Comparison of ENCODE assay signal across 1 cellular context in the genomic region with DNA sequence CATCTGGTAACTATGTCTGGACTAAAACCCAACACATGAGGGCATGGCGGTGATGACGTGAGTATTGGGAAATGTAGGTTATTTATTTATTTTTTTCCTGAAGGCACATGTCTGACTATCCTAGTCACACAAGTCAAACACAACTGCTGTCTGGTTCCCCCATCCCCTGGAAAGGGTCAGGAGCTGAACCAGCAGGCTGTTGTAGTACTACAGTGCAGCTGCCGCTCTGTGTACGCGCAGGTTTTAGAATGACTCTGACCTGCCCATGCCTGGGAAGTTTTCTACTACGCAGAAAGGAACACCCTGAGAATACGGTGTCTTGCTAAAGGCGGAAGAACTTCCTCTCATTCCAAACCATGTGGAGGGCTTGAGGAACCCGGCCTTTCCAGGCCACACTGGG.
TF ChIP-seq lines count a peak whose summit lies in the region.

No MANE protein-coding gene starts in this region.

TF ChIP-seq in HepG2, 621 proteins besides CTCF, POLR2A, EP300 and RAD21 (continued from another document):
- 0 out of 2 replicates have a peak, but pooled peaks have one; percentile 45 for TF ChIP-seq ZBTB25 (CRISPR knock-in tag; IDR thresholded peaks at IDR 0.05)
- TF ChIP-seq ZBTB14 (CRISPR knock-in tag; IDR thresholded peaks at IDR 0.05), result no peak
- TF ChIP-seq BCLAF1 (IDR thresholded peaks at IDR 0.05), result no peak
- no peak for TF ChIP-seq HNRNPL (IDR thresholded peaks at IDR 0.05; ENCODE audit: low read depth, low read length)
- 0 out of 2 replicates have a peak, but pooled peaks have one; percentile 38 for TF ChIP-seq KLF6 (CRISPR knock-in tag; IDR thresholded peaks at IDR 0.05)
- TF ChIP-seq NFATC3 (CRISPR knock-in tag; IDR thresholded peaks at IDR 0.05), result no peak
- TF ChIP-seq CEBPB (IDR thresholded peaks at IDR 0.05; ENCODE audit: borderline replicate concordance, low read depth, low read length), result peak; percentile 77
- no peak for TF ChIP-seq MYNN (CRISPR knock-in tag; IDR thresholded peaks at IDR 0.05; ENCODE audit: low read depth)
- no peak for TF ChIP-seq CCAR2 (optimal IDR thresholded peaks at IDR 0.05; ENCODE audit: low read depth, low read length)
- no peak for TF ChIP-seq THAP11 (CRISPR knock-in tag; IDR thresholded peaks at IDR 0.05)
- TF ChIP-seq, protein P1, sequence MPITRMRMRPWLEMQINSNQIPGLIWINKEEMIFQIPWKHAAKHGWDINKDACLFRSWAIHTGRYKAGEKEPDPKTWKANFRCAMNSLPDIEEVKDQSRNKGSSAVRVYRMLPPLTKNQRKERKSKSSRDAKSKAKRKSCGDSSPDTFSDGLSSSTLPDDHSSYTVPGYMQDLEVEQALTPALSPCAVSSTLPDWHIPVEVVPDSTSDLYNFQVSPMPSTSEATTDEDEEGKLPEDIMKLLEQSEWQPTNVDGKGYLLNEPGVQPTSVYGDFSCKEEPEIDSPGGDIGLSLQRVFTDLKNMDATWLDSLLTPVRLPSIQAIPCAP (CRISPR knock-in tag; IDR thresholded peaks at IDR 0.05; ENCODE audit: low read depth), result no peak
- no peak for TF ChIP-seq RARG (CRISPR knock-in tag; IDR thresholded peaks at IDR 0.05; ENCODE audit: low read depth)
- TF ChIP-seq ZSCAN5A (CRISPR knock-in tag; IDR thresholded peaks at IDR 0.05; ENCODE audit: borderline replicate concordance), result no peak
- no peak for TF ChIP-seq ZBTB34 (CRISPR knock-in tag; IDR thresholded peaks at IDR 0.05)
- TF ChIP-seq SMAD1 (CRISPR knock-in tag; IDR thresholded peaks at IDR 0.05; ENCODE audit: borderline replicate concordance, low read depth), result no peak
- no peak for TF ChIP-seq ZFP82 (CRISPR knock-in tag; IDR thresholded peaks at IDR 0.05; ENCODE audit: borderline replicate concordance)
- TF ChIP-seq, protein P2, sequence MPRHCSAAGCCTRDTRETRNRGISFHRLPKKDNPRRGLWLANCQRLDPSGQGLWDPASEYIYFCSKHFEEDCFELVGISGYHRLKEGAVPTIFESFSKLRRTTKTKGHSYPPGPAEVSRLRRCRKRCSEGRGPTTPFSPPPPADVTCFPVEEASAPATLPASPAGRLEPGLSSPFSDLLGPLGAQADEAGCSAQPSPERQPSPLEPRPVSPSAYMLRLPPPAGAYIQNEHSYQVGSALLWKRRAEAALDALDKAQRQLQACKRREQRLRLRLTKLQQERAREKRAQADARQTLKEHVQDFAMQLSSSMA (CRISPR knock-in tag; IDR thresholded peaks at IDR 0.05), result no peak
- no peak for TF ChIP-seq ZNF234 (CRISPR knock-in tag; conservative IDR thresholded peaks at IDR 0.05)
- TF ChIP-seq ZNF274 (CRISPR knock-in tag; IDR thresholded peaks at IDR 0.05), result no peak
- TF ChIP-seq, protein P3, sequence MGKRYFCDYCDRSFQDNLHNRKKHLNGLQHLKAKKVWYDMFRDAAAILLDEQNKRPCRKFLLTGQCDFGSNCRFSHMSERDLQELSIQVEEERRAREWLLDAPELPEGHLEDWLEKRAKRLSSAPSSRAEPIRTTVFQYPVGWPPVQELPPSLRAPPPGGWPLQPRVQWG (CRISPR knock-in tag; IDR thresholded peaks at IDR 0.05; ENCODE audit: borderline replicate concordance, low read depth), result no peak
- TF ChIP-seq ZNF775 (CRISPR knock-in tag; IDR thresholded peaks at IDR 0.05; ENCODE audit: borderline replicate concordance), result 0 out of 2 replicates have a peak, but pooled peaks have one; percentile 26
- TF ChIP-seq ZNF710 (CRISPR knock-in tag; IDR thresholded peaks at IDR 0.05; ENCODE audit: borderline replicate concordance), result no peak
- no peak for TF ChIP-seq NFRKB (IDR thresholded peaks at IDR 0.05)
- TF ChIP-seq, protein P4, sequence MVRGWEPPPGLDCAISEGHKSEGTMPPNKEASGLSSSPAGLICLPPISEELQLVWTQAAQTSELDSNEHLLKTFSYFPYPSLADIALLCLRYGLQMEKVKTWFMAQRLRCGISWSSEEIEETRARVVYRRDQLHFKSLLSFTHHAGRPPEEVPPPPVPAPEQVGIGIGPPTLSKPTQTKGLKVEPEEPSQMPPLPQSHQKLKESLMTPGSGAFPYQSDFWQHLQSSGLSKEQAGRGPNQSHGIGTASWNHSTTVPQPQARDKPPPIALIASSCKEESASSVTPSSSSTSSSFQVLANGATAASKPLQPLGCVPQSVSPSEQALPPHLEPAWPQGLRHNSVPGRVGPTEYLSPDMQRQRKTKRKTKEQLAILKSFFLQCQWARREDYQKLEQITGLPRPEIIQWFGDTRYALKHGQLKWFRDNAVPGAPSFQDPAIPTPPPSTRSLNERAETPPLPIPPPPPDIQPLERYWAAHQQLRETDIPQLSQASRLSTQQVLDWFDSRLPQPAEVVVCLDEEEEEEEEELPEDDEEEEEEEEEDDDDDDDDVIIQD (CRISPR knock-in tag; IDR thresholded peaks at IDR 0.05; ENCODE audit: low read depth), result no peak
